ENCODE assay signal across 8 cellular contexts in genomic region chr7:108613147-108613948, GRCh38. TPM values are rescaled to one million over a fixed set of nuclear protein-coding genes. Genes with fewer than 3 reads are reported as not detected.
DNase-seq lines count a peak whose midpoint lies in the region; FAIRE-seq and TF ChIP-seq lines count a peak whose summit lies in the region.

No MANE protein-coding gene starts in this region.

- H3K27me3 Mint-ChIP-seq in activated CD4-positive, alpha-beta memory T cell treated with anti-CD3 and anti-CD28 coated beads for 36 hours: peaks cover 1% of the 10 kb centered on the region

- H3K27ac Mint-ChIP-seq in activated CD4-positive, alpha-beta memory T cell treated with anti-CD3 and anti-CD28 coated beads for 36 hours: no peak overlapping the region

- no peak overlapping the region for H3K9ac ChIP-seq in OCI-LY3 (ENCODE audit: low read length)
- no peak overlapping the region for H3K9ac ChIP-seq in endothelial cell of umbilical vein (replicated peaks; ENCODE audit: extremely low read depth, insufficient read depth, low read length)

- H3K9me3 Mint-ChIP-seq in activated CD4-positive, alpha-beta memory T cell treated with anti-CD3 and anti-CD28 coated beads for 36 hours: no peaks in the 10 kb centered on the region

- H3K27me3 ChIP-seq in OCI-LY3 (ENCODE audit: low read depth, low read length) (peaks cover 15% of the 10 kb centered on the region), endothelial cell of umbilical vein (ENCODE audit: control insufficient read depth in 2 of 2, insufficient read depth in 2 of 2, low read length in 2 of 2) (peaks cover 3 to 11% of the 10 kb centered on the region in 2 experiments), neuron (ENCODE audit: insufficient read depth, low read length) (no peaks in the 10 kb centered on the region)

- H3K4me1 Mint-ChIP-seq in activated CD4-positive, alpha-beta memory T cell treated with anti-CD3 and anti-CD28 coated beads for 36 hours (ENCODE audit: low read depth): no peaks in the 10 kb centered on the region

- H3K79me2 ChIP-seq in OCI-LY3 (ENCODE audit: low read length) (no peaks in the 10 kb centered on the region), endothelial cell of umbilical vein (ENCODE audit: control insufficient read depth, insufficient read depth, low read length) (no peaks in the 10 kb centered on the region)

- no peak for TF ChIP-seq POLR2A in endothelial cell of umbilical vein (IDR thresholded peaks at IDR 0.05; ENCODE audit: low read depth, low read length)

- CTCF ChIA-PET in endothelial cell of umbilical vein (lab: Charles Lee): interaction anchor here (0.7 to 1.3 kb wide), 4 partner anchors 12 to 1829 kb away, joined by 3 to 5 read pairs (median 4); no protein-coding TSS in a partner anchor
- CTCF ChIA-PET in activated CD4-positive, alpha-beta memory T cell treated with anti-CD3 and anti-CD28 coated beads for 36 hours (lab: Charles Lee): interaction anchor here (1.9 kb wide), 1 partner anchor 8 kb away, joined by 7 read pairs; no protein-coding TSS in a partner anchor

- no peak overlapping the region for H2AFZ ChIP-seq in OCI-LY3 (ENCODE audit: low read depth, low read length)
- H2AFZ ChIP-seq in endothelial cell of umbilical vein (ENCODE audit: low read depth, low read length): no peak overlapping the region
- H2AFZ ChIP-seq in neuron (ENCODE audit: low read depth, low read length): peak overlapping the region; percentile 49

- no peaks in the 10 kb centered on the region for H3K9me3 ChIP-seq in OCI-LY3 (ENCODE audit: insufficient read depth, low read length)
- no peaks in the 10 kb centered on the region for H3K9me3 ChIP-seq in endothelial cell of umbilical vein (replicated peaks; ENCODE audit: control insufficient read depth, insufficient read depth, low read length)
- H3K9me3 ChIP-seq in neuron (ENCODE audit: low read length): no peaks in the 10 kb centered on the region

- no TSS peak for BruUV-seq in endothelial cell of umbilical vein (replicated peaks; lab: Mats Ljungman, UMichigan)

- H4K20me1 ChIP-seq in OCI-LY3 (ENCODE audit: insufficient read depth, low read length) (no peaks in the 10 kb centered on the region), endothelial cell of umbilical vein (replicated peaks; ENCODE audit: control insufficient read depth, extremely low read depth, insufficient read depth, low read length) (no peaks in the 10 kb centered on the region)

- H3K4me1 ChIP-seq in OCI-LY3 (ENCODE audit: low read length): no peaks in the 10 kb centered on the region
- H3K4me1 ChIP-seq in endothelial cell of umbilical vein (ENCODE audit: control insufficient read depth, extremely low read depth, insufficient read depth, low read length): no peaks in the 10 kb centered on the region
- peaks cover 9% of the 10 kb centered on the region for H3K4me1 ChIP-seq in neuron (ENCODE audit: insufficient read depth, low read length)

- H3K4me3 ChIP-seq in OCI-LY3 (ENCODE audit: low read length): no peak overlapping the region
- no peak overlapping the region for H3K4me3 ChIP-seq in endothelial cell of umbilical vein (replicated peaks in 1 of 3; ENCODE audit: insufficient read depth in 1 of 3, low read depth in 1 of 3, low read length in 3 of 3)
- H3K4me3 ChIP-seq in neuron (ENCODE audit: low read length): no peak overlapping the region

- H3K36me3 ChIP-seq in OCI-LY3 (replicated peaks; ENCODE audit: low read depth, low read length): no peaks in the 10 kb centered on the region
- H3K36me3 ChIP-seq in endothelial cell of umbilical vein (ENCODE audit: control insufficient read depth in 2 of 2, extremely low read depth in 1 of 2, insufficient read depth in 2 of 2, low read length in 2 of 2): no peaks in the 10 kb centered on the region
- no peaks in the 10 kb centered on the region for H3K36me3 ChIP-seq in neuron (ENCODE audit: insufficient read depth, low read length)

- no peak overlapping the region for H3K4me3 Mint-ChIP-seq in activated CD4-positive, alpha-beta memory T cell treated with anti-CD3 and anti-CD28 coated beads for 36 hours

- DNase-seq in DMS53 treated with DMSO at 0.1 percent for 48 hours (lab: John Stamatoyannopoulos, UW; ENCODE audit: unreplicated experiment) (peak; percentile 60), GM20000 (ENCODE audit: low spot score) (peak; percentile 34), HuH-7.5 (ENCODE audit: low spot score) (peak; percentile 18), endothelial cell of umbilical vein (ENCODE audit: low read depth, low spot score) (peak; percentile 59), D341Med (ENCODE audit: low spot score) (no peak)
- no peak for DNase-seq in activated CD4-positive, alpha-beta memory T cell treated with anti-CD3 and anti-CD28 coated beads for 36 hours

- H3K4me2 ChIP-seq in OCI-LY3 (ENCODE audit: low read length) (no peak overlapping the region), endothelial cell of umbilical vein (ENCODE audit: insufficient read depth, low read length) (no peak overlapping the region)

- intact Hi-C loops in endothelial cell of umbilical vein (cut with micrococcal nuclease): loop anchor here (1.0 to 5.0 kb wide), 3 partner anchors 262 to 1829 kb away; no protein-coding TSS in a partner anchor
- intact Hi-C loops in activated CD4-positive, alpha-beta memory T cell treated with anti-CD3 and anti-CD28 coated beads for 36 hours (cut with micrococcal nuclease): no loop called here

- TF ChIP-seq CTCF in GM20000 (IDR thresholded peaks at IDR 0.05; ENCODE audit: extremely low read depth, missing control alignments) (no peak), OCI-LY3 (IDR thresholded peaks at IDR 0.05; ENCODE audit: low read depth, low read length) (peak; percentile 80), endothelial cell of umbilical vein (IDR thresholded peaks at IDR 0.05; ENCODE audit: extremely low read depth in 1 of 2, insufficient read depth in 1 of 2, low read depth in 1 of 2, low read length in 2 of 2) (peak; percentile 30 to 35)

- H3K27ac ChIP-seq in OCI-LY3 (ENCODE audit: low read length): no peak overlapping the region
- H3K27ac ChIP-seq in endothelial cell of umbilical vein (ENCODE audit: insufficient read depth, low read depth, low read length): no peak overlapping the region

- POLR2A ChIA-PET in endothelial cell of umbilical vein (lab: Charles Lee): no interaction called here
- POLR2A ChIA-PET in activated CD4-positive, alpha-beta memory T cell treated with anti-CD3 and anti-CD28 coated beads for 36 hours (lab: Charles Lee): no interaction called here

- H3K9me1 ChIP-seq in endothelial cell of umbilical vein (replicated peaks; ENCODE audit: control insufficient read depth, extremely low read depth, insufficient read depth, low read length): no peaks in the 10 kb centered on the region

- dilution Hi-C loops in endothelial cell of umbilical vein (cut with MboI; ENCODE audit: extremely low pct_ligation_motif_present, low sequenced_read_pairs): no loop called here

- H3K36me3 Mint-ChIP-seq in activated CD4-positive, alpha-beta memory T cell treated with anti-CD3 and anti-CD28 coated beads for 36 hours: no peaks in the 10 kb centered on the region

- FAIRE-seq in endothelial cell of umbilical vein (lab: Jason Lieb, UNC): peak; percentile 70

TF ChIP-seq in endothelial cell of umbilical vein, 7 proteins besides CTCF, POLR2A, EP300 and RAD21:
- TF ChIP-seq GATA2 (IDR thresholded peaks at IDR 0.05; ENCODE audit: insufficient read depth, insufficient read length, low read depth, low read length) (no peak), POLR2AphosphoS5 (IDR thresholded peaks at IDR 0.05; ENCODE audit: insufficient read depth, low read depth, low read length) (no peak), JUN (IDR thresholded peaks at IDR 0.05; ENCODE audit: borderline replicate concordance, insufficient read depth, insufficient read length, low read depth) (no peak), MAX (IDR thresholded peaks at IDR 0.05; ENCODE audit: insufficient read depth, insufficient read length) (no peak), FOS (IDR thresholded peaks at IDR 0.05; ENCODE audit: borderline replicate concordance, insufficient read depth, low read length) (no peak), MYC (IDR thresholded peaks at IDR 0.05; ENCODE audit: low read depth, low read length) (no peak), EZH2 (IDR thresholded peaks at IDR 0.05; ENCODE audit: borderline replicate concordance, low read depth, low read length, severe bottlenecking) (no peak)
TF ChIP-seq in endothelial cell of umbilical vein: peak in this region for 0.

RNA-seq across cellular contexts. Expression of gene DNAJB9, which starts 43.7 kb away (rescaled TPM):
- 11.9 and 13.4 TPM in 2 replicates for total RNA-seq in endothelial cell of umbilical vein
- polyA plus RNA-seq in endothelial cell of umbilical vein: 4.7 and 11.7 TPM in 2 replicates
- polyA plus RNA-seq in endothelial cell of umbilical vein (2011; cell fraction: cytosol; rRNA removed): 6.8 TPM in 2 replicates
- polyA plus RNA-seq in endothelial cell of umbilical vein (2011; cell fraction: nucleus; rRNA removed): 4.7 and 4.8 TPM in 2 replicates
- 14.2 and 21.8 TPM in 2 replicates for polyA plus RNA-seq in endothelial cell of umbilical vein (2012)
- polyA minus RNA-seq in endothelial cell of umbilical vein: 4.5 and 5.2 TPM in 2 replicates
- 5.3 TPM for polyA minus RNA-seq in endothelial cell of umbilical vein (2011; cell fraction: cytosol; rRNA and poly(A)+ RNA removed)
- polyA minus RNA-seq in endothelial cell of umbilical vein (2011; cell fraction: nucleus; rRNA and poly(A)+ RNA removed): 10.1 and 18.6 TPM in 2 replicates
- 10 to 100 TPM; 10.8 to 12.6 TPM for total RNA-seq in activated CD4-positive, alpha-beta memory T cell treated with anti-CD3 and anti-CD28 coated beads for 36 hours

RNA-seq across cellular contexts. Expression of gene THAP5, which starts 43.8 kb away (rescaled TPM):
- 14.1 and 17.0 TPM in 2 replicates for total RNA-seq in endothelial cell of umbilical vein
- polyA plus RNA-seq in endothelial cell of umbilical vein: 1.5 and 2.5 TPM in 2 replicates
- polyA plus RNA-seq in endothelial cell of umbilical vein (2011; cell fraction: cytosol; rRNA removed): 2.8 and 3.4 TPM in 2 replicates
- polyA plus RNA-seq in endothelial cell of umbilical vein (2011; cell fraction: nucleus; rRNA removed): 3.2 and 4.2 TPM in 2 replicates
- polyA plus RNA-seq in endothelial cell of umbilical vein (2012): 5.6 and 8.6 TPM in 2 replicates
- polyA minus RNA-seq in endothelial cell of umbilical vein: 3.1 and 4.0 TPM in 2 replicates
- 13.2 TPM for polyA minus RNA-seq in endothelial cell of umbilical vein (2011; cell fraction: cytosol; rRNA and poly(A)+ RNA removed)
- polyA minus RNA-seq in endothelial cell of umbilical vein (2011; cell fraction: nucleus; rRNA and poly(A)+ RNA removed): 9.8 and 10.7 TPM in 2 replicates
- total RNA-seq in activated CD4-positive, alpha-beta memory T cell treated with anti-CD3 and anti-CD28 coated beads for 36 hours: 10 to 100 TPM; 26.5 to 30.4 TPM

Comparison
In these comparisons a context has a peak if more than half of its experiments do, and no peak if none do; other contexts are left out.
1. DNase-seq: peak in DMS53 treated with DMSO at 0.1 percent for 48 hours (single experiment), GM20000 (single experiment), HuH-7.5 (single experiment) and endothelial cell of umbilical vein (single experiment); none in D341Med (single experiment) and activated CD4-positive, alpha-beta memory T cell treated with anti-CD3 and anti-CD28 coated beads for 36 hours (single experiment).